22 cellular contexts compared by ENCODE assay signal in the genomic region with DNA sequence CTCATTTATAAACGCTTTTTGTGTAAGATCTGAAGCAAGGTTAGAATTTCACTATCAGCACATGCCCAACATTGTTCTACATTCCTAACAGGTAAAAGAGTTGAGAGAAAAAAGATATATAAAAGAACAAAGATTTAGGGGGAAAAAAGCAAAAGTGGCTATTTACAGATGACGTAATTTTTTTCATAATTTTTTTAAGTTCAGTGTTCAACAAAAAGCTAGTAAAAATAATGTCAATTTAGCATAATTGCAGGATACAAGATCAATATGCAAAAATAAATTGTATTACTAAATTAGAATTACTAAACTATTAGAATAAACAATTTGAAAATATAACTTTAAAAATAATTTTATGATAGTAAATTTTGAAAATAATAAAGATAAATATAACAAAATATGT.
"Had no signal": no experiment of that assay in that cellular context is flagged by ENCODE, and none has a peak within 500 bp of the region (broad histone marks: within the 10 kb centered on the region; RNA-seq: fewer than 3 reads in every experiment).

No MANE protein-coding gene starts in this region.

- H3K9me3 ChIP-seq: MG63, SK-N-SH had no signal

- H3K4me1 Mint-ChIP-seq: T-cell had no signal

- ATAC-seq: T-cell had no signal

- H3K27ac Mint-ChIP-seq: T-cell had no signal

- H3K4me2 ChIP-seq: SK-N-SH had no signal

- H3K27me3 ChIP-seq: MG63 had no signal

- H3K4me3 ChIP-seq: MG63 had no signal

- H3K4me3 Mint-ChIP-seq: T-cell had no signal

- H3K36me3 Mint-ChIP-seq: T-cell had no signal

- FAIRE-seq: HTR-8/SVneo had no signal

- DNase-seq: Karpas-422, KG1, MG63, NCI-H1092, NCI-H1105 treated with DMSO at 0.1 percent for 48 hours, NCI-H1417 treated with DMSO at 0.1 percent for 48 hours, NCI-H146, NCI-H1694 treated with DMSO at 0.1 percent for 48 hours, NCI-H1930, NCI-H2081, NCI-H2107, NCI-H2227 treated with DMSO at 0.1 percent for 48 hours, NCI-H524, NCI-H526 treated with DMSO at 0.1 percent for 48 hours, NCI-H774, SHP77, SK-N-SH, SW 1271, T-cell had no signal

- H3K36me3 ChIP-seq: MG63 had no signal

- H3K27ac ChIP-seq: HL-60, RWPE1 had no signal

- H3K9ac ChIP-seq: SK-N-SH had no signal

- H3K27me3 Mint-ChIP-seq: T-cell had no signal
